In the genomic region with DNA sequence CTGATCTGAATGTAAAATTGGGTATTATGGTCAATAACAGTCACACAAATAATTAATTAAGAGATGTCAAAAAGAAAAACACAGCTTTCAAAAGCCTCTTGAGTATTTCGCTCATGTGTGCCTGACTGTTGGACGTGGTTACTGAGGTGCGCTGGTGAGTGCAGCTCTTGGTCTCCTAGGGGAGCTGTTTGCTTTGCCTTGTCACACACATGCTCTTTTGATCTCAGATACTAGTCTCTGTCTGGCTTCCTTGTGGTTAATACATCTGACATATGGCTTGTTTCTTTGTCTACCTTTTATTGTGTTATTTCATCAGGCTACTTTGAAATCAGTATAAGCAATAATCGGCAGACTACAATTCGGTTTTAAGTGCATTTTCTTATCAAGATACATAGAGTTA, we compare ENCODE assay signal across 10 cellular contexts. TPM values are rescaled to one million over a fixed set of nuclear protein-coding genes. Genes with fewer than 3 reads are reported as not detected.
DNase-seq lines count a peak whose midpoint lies in the region; ATAC-seq and TF ChIP-seq lines count a peak whose summit lies in the region.
"Had no signal": no experiment of that assay in that cellular context is flagged by ENCODE, and none has a peak within 500 bp of the region (broad histone marks: within the 10 kb centered on the region; RNA-seq: fewer than 3 reads in every experiment).

No MANE protein-coding gene starts in this region.

- H3K36me3 Mint-ChIP-seq in activated CD4-positive, alpha-beta T cell treated with anti-CD3 and anti-CD28 coated beads, Interleukin-2, amount 10 ng/mL, durations not matched to agents 7 days and 5 days (ENCODE audit: low read depth) = no peaks in the 10 kb centered on the region

- ATAC-seq in GM21576 (IDR thresholded peaks at IDR 0.05; ENCODE audit: unreplicated experiment) = no peak

- DNase-seq in activated CD4-positive, alpha-beta T cell treated with anti-CD3 and anti-CD28 coated beads, Interleukin-2, amount 10 ng/mL, durations not matched to agents 7 days and 5 days = peak; percentile 12
- no peak for DNase-seq in activated CD4-positive, alpha-beta T cell treated with anti-CD3 and anti-CD28 coated beads for 4 hours
- DNase-seq in NCI-H2029 treated with DMSO at 0.1 percent for 48 hours (lab: John Stamatoyannopoulos, UW) (peak; percentile 42), astrocyte of the spinal cord (ENCODE audit: low read depth, low spot score) (no peak), renal cortical epithelial cell (ENCODE audit: low read depth) (peak; percentile 21), germinal center (ENCODE audit: low spot score) (no peak), Ammon's horn (ENCODE audit: low spot score) (no peak)
- DNase-seq: T1000 had no signal

- peaks cover 28% of the 10 kb centered on the region for H3K27me3 Mint-ChIP-seq in activated CD4-positive, alpha-beta T cell treated with anti-CD3 and anti-CD28 coated beads, Interleukin-2, amount 10 ng/mL, durations not matched to agents 7 days and 5 days

- peak; percentile 8 for TF ChIP-seq CTCF in astrocyte of the spinal cord (IDR thresholded peaks at IDR 0.05; ENCODE audit: low read depth, low read length)

- POLR2A ChIA-PET in activated CD4-positive, alpha-beta T cell treated with anti-CD3 and anti-CD28 coated beads, Interleukin-2, amount 10 ng/mL, durations not matched to agents 7 days and 5 days (lab: Charles Lee) = no interaction called here

- no peaks in the 10 kb centered on the region for H3K4me1 Mint-ChIP-seq in activated CD4-positive, alpha-beta T cell treated with anti-CD3 and anti-CD28 coated beads, Interleukin-2, amount 10 ng/mL, durations not matched to agents 7 days and 5 days

- in situ Hi-C loops in astrocyte of the spinal cord (cut with HindIII; ENCODE audit: low sequenced_read_pairs) = no loop called here

- no peak overlapping the region for H3K27ac Mint-ChIP-seq in activated CD4-positive, alpha-beta T cell treated with anti-CD3 and anti-CD28 coated beads, Interleukin-2, amount 10 ng/mL, durations not matched to agents 7 days and 5 days
- H3K27ac Mint-ChIP-seq: dendritic cell treated with granulocyte-macrophage colony-stimulating factor and Interleukin-4, amounts not matched to agents 40 ng/mL and 50 ng/mL, for 4 days had no signal

- no peak overlapping the region for H3K4me3 ChIP-seq in astrocyte of the spinal cord (ENCODE audit: low read depth, low read length)

- no peaks in the 10 kb centered on the region for H3K9me3 Mint-ChIP-seq in activated CD4-positive, alpha-beta T cell treated with anti-CD3 and anti-CD28 coated beads, Interleukin-2, amount 10 ng/mL, durations not matched to agents 7 days and 5 days
- H3K9me3 Mint-ChIP-seq: dendritic cell treated with granulocyte-macrophage colony-stimulating factor and Interleukin-4, amounts not matched to agents 40 ng/mL and 50 ng/mL, for 4 days had no signal

- CTCF ChIA-PET in activated CD4-positive, alpha-beta T cell treated with anti-CD3 and anti-CD28 coated beads, Interleukin-2, amount 10 ng/mL, durations not matched to agents 7 days and 5 days (lab: Charles Lee) = no interaction called here

- no peak overlapping the region for H3K4me3 Mint-ChIP-seq in activated CD4-positive, alpha-beta T cell treated with anti-CD3 and anti-CD28 coated beads, Interleukin-2, amount 10 ng/mL, durations not matched to agents 7 days and 5 days
- H3K4me3 Mint-ChIP-seq: dendritic cell treated with granulocyte-macrophage colony-stimulating factor and Interleukin-4, amounts not matched to agents 40 ng/mL and 50 ng/mL, for 4 days had no signal

RNA-seq across cellular contexts. Expression of a gene that starts 51.5 kb away (rescaled TPM):
- total RNA-seq in activated CD4-positive, alpha-beta T cell treated with anti-CD3 and anti-CD28 coated beads, Interleukin-2, amount 10 ng/mL, durations not matched to agents 7 days and 5 days = not detected
- not detected in 2 replicates for total RNA-seq in renal cortical epithelial cell

Comparison
In these comparisons a context has a peak if more than half of its experiments do, and no peak if none do; other contexts are left out.
1. DNase-seq: peak in activated CD4-positive, alpha-beta T cell treated with anti-CD3 and anti-CD28 coated beads, Interleukin-2, amount 10 ng/mL, durations not matched to agents 7 days and 5 days (single experiment), NCI-H2029 treated with DMSO at 0.1 percent for 48 hours (single experiment) and renal cortical epithelial cell (single experiment); none in activated CD4-positive, alpha-beta T cell treated with anti-CD3 and anti-CD28 coated beads for 4 hours (0 of 2), astrocyte of the spinal cord (single experiment), germinal center (single experiment) and Ammon's horn (single experiment).